Comparison of ENCODE assay signal across 1 cellular context in the genomic region with DNA sequence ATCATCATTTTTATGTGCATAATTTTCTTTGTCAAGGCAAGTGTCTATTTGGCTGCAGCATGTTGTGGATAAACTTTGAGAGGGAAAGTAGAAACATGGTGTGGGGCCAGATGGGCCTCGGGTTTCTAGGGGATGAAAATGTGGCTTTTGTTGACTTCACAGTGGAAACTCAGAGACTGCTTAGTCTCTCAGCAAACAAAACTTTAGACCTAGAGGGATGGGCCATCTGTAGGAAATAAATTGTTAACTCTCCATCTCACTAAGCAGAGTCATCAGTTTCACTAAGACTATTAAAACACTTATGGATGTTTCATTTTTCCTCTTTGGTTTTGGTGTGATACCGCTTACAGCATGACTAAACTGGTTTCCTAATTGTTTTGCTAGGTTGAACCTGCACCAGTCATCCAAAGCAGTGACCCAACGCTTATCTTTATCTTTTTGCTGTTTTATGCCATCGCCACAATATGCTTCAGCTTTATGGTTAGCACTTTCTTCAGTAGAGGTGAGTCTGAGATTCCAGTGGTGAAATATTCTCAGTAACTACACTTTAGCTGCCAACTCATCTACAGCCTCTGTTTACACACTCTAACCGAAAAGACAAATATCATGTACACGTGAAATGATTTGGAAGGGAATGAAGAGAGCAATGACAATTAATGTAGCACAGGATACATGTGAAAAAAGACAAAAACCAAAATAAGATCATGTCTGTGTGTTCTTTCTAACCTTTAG.
TF ChIP-seq lines count a peak whose summit lies in the region.

No MANE protein-coding gene starts in this region.

TF ChIP-seq in HepG2, 621 proteins besides CTCF, POLR2A, EP300 and RAD21 (continued from another document and continues in another):
- TF ChIP-seq, protein P1, sequence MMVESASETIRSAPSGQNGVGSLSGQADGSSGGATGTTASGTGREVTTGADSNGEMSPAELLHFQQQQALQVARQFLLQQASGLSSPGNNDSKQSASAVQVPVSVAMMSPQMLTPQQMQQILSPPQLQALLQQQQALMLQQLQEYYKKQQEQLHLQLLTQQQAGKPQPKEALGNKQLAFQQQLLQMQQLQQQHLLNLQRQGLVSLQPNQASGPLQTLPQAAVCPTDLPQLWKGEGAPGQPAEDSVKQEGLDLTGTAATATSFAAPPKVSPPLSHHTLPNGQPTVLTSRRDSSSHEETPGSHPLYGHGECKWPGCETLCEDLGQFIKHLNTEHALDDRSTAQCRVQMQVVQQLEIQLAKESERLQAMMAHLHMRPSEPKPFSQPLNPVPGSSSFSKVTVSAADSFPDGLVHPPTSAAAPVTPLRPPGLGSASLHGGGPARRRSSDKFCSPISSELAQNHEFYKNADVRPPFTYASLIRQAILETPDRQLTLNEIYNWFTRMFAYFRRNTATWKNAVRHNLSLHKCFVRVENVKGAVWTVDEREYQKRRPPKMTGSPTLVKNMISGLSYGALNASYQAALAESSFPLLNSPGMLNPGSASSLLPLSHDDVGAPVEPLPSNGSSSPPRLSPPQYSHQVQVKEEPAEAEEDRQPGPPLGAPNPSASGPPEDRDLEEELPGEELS (CRISPR knock-in tag; IDR thresholded peaks at IDR 0.05), result peak; percentile 83
- TF ChIP-seq U2AF2 (IDR thresholded peaks at IDR 0.05; ENCODE audit: low read depth, low read length) (no peak), ZNF567 (CRISPR knock-in tag; IDR thresholded peaks at IDR 0.05; ENCODE audit: borderline replicate concordance) (no peak), HNRNPLL (IDR thresholded peaks at IDR 0.05; ENCODE audit: low read depth, low read length, poor library complexity, severe bottlenecking) (no peak), ZNF180 (CRISPR knock-in tag; IDR thresholded peaks at IDR 0.05; ENCODE audit: borderline replicate concordance, low read depth) (no peak), FOXP1 (IDR thresholded peaks at IDR 0.05) (no peak), FOXP1 (CRISPR knock-in tag; IDR thresholded peaks at IDR 0.05) (peak; percentile 20; the same call in 1 of the 2 replicates), ZNF850 (CRISPR knock-in tag; conservative IDR thresholded peaks at IDR 0.05) (no peak), ZNF207 (IDR thresholded peaks at IDR 0.05; ENCODE audit: borderline replicate concordance) (no peak), KLF6 (CRISPR knock-in tag; IDR thresholded peaks at IDR 0.05) (no peak), ZNF143 (CRISPR knock-in tag; IDR thresholded peaks at IDR 0.05) (no peak), ONECUT2 (CRISPR knock-in tag; IDR thresholded peaks at IDR 0.05) (no peak), ZBTB26 (CRISPR knock-in tag; IDR thresholded peaks at IDR 0.05; ENCODE audit: borderline replicate concordance) (no peak), JDP2 (CRISPR knock-in tag; IDR thresholded peaks at IDR 0.05; ENCODE audit: borderline replicate concordance) (no peak), HOXD1 (CRISPR knock-in tag; IDR thresholded peaks at IDR 0.05) (no peak), DPF2 (CRISPR knock-in tag; IDR thresholded peaks at IDR 0.05; ENCODE audit: borderline replicate concordance, low read depth) (peak; percentile 43; the same call in 1 of the 2 replicates), ZFP36L1 (CRISPR knock-in tag; IDR thresholded peaks at IDR 0.05) (peak; percentile 81; the same call in 1 of the 2 replicates), RFXAP (CRISPR knock-in tag; IDR thresholded peaks at IDR 0.05; ENCODE audit: borderline replicate concordance) (no peak), SALL2 (CRISPR knock-in tag; IDR thresholded peaks at IDR 0.05) (no peak), GLI4 (CRISPR knock-in tag; IDR thresholded peaks at IDR 0.05; ENCODE audit: borderline replicate concordance) (no peak), ZNF10 (CRISPR knock-in tag; IDR thresholded peaks at IDR 0.05; ENCODE audit: borderline replicate concordance, low read depth) (no peak), SMARCC2 (IDR thresholded peaks at IDR 0.05) (no peak), USF2 (IDR thresholded peaks at IDR 0.05; ENCODE audit: low read depth, low read length) (no peak), USF2 (CRISPR knock-in tag; IDR thresholded peaks at IDR 0.05; ENCODE audit: borderline replicate concordance) (no peak), GABPB1 (CRISPR knock-in tag; IDR thresholded peaks at IDR 0.05) (no peak), SRY (CRISPR knock-in tag; IDR thresholded peaks at IDR 0.05) (no peak), CAMTA2 (CRISPR knock-in tag; IDR thresholded peaks at IDR 0.05; ENCODE audit: borderline replicate concordance) (no peak), HOXA3 (CRISPR knock-in tag; IDR thresholded peaks at IDR 0.05) (peak; percentile 53; the same call in 1 of the 2 replicates), SATB2 (CRISPR knock-in tag; IDR thresholded peaks at IDR 0.05) (no peak), FOSL1 (CRISPR knock-in tag; IDR thresholded peaks at IDR 0.05; ENCODE audit: borderline replicate concordance) (no peak), TMF1 (CRISPR knock-in tag; IDR thresholded peaks at IDR 0.05; ENCODE audit: low read depth) (no peak), CHCHD3 (CRISPR knock-in tag; IDR thresholded peaks at IDR 0.05) (no peak), FLYWCH1 (CRISPR knock-in tag; IDR thresholded peaks at IDR 0.05) (no peak), ZNF782 (CRISPR knock-in tag; IDR thresholded peaks at IDR 0.05; ENCODE audit: borderline replicate concordance) (no peak), ZNF879 (CRISPR knock-in tag; IDR thresholded peaks at IDR 0.05) (0 out of 2 replicates have a peak, but pooled peaks have one; percentile 52), HMG20B (CRISPR knock-in tag; conservative IDR thresholded peaks at IDR 0.05) (no peak), ZNF747 (CRISPR knock-in tag; IDR thresholded peaks at IDR 0.05; ENCODE audit: borderline replicate concordance) (no peak), ZKSCAN8 (CRISPR knock-in tag; IDR thresholded peaks at IDR 0.05; ENCODE audit: borderline replicate concordance) (0 out of 2 replicates have a peak, but pooled peaks have one; percentile 11), ZNF839 (CRISPR knock-in tag; IDR thresholded peaks at IDR 0.05; ENCODE audit: borderline replicate concordance) (no peak), STAT5B (CRISPR knock-in tag; IDR thresholded peaks at IDR 0.05) (no peak), PPARG (CRISPR knock-in tag; conservative IDR thresholded peaks at IDR 0.05) (no peak; the same call in 1 of the 2 replicates), ZNF337 (CRISPR knock-in tag; IDR thresholded peaks at IDR 0.05; ENCODE audit: borderline replicate concordance, low read depth) (0 out of 2 replicates have a peak, but pooled peaks have one; percentile 73), ZNF496 (CRISPR knock-in tag; IDR thresholded peaks at IDR 0.05; ENCODE audit: insufficient replicate concordance) (no peak), ZMYM4 (CRISPR knock-in tag; IDR thresholded peaks at IDR 0.05) (peak; percentile 64), ARHGAP35 (CRISPR knock-in tag; IDR thresholded peaks at IDR 0.05; ENCODE audit: borderline replicate concordance) (no peak), ZNF616 (CRISPR knock-in tag; IDR thresholded peaks at IDR 0.05; ENCODE audit: low read depth) (no peak), HCFC1 (IDR thresholded peaks at IDR 0.05; ENCODE audit: low read depth, low read length) (no peak), ZNF766 (CRISPR knock-in tag; IDR thresholded peaks at IDR 0.05; ENCODE audit: borderline replicate concordance) (no peak), WIZ (CRISPR knock-in tag; IDR thresholded peaks at IDR 0.05) (no peak), REXO4 (CRISPR knock-in tag; IDR thresholded peaks at IDR 0.05; ENCODE audit: borderline replicate concordance) (no peak), ZBTB42 (CRISPR knock-in tag; IDR thresholded peaks at IDR 0.05) (no peak)
- TF ChIP-seq, protein P2, sequence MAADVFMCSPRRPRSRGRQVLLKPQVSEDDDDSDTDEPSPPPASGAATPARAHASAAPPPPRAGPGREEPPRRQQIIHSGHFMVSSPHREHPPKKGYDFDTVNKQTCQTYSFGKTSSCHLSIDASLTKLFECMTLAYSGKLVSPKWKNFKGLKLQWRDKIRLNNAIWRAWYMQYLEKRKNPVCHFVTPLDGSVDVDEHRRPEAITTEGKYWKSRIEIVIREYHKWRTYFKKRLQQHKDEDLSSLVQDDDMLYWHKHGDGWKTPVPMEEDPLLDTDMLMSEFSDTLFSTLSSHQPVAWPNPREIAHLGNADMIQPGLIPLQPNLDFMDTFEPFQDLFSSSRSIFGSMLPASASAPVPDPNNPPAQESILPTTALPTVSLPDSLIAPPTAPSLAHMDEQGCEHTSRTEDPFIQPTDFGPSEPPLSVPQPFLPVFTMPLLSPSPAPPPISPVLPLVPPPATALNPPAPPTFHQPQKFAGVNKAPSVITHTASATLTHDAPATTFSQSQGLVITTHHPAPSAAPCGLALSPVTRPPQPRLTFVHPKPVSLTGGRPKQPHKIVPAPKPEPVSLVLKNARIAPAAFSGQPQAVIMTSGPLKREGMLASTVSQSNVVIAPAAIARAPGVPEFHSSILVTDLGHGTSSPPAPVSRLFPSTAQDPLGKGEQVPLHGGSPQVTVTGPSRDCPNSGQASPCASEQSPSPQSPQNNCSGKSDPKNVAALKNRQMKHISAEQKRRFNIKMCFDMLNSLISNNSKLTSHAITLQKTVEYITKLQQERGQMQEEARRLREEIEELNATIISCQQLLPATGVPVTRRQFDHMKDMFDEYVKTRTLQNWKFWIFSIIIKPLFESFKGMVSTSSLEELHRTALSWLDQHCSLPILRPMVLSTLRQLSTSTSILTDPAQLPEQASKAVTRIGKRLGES (CRISPR knock-in tag; IDR thresholded peaks at IDR 0.05; ENCODE audit: borderline replicate concordance), result no peak
- TF ChIP-seq, protein P3, sequence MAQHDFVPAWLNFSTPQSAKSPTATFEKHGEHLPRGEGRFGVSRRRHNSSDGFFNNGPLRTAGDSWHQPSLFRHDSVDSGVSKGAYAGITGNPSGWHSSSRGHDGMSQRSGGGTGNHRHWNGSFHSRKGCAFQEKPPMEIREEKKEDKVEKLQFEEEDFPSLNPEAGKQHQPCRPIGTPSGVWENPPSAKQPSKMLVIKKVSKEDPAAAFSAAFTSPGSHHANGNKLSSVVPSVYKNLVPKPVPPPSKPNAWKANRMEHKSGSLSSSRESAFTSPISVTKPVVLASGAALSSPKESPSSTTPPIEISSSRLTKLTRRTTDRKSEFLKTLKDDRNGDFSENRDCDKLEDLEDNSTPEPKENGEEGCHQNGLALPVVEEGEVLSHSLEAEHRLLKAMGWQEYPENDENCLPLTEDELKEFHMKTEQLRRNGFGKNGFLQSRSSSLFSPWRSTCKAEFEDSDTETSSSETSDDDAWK (CRISPR knock-in tag; IDR thresholded peaks at IDR 0.05), result no peak
- TF ChIP-seq, protein P4, sequence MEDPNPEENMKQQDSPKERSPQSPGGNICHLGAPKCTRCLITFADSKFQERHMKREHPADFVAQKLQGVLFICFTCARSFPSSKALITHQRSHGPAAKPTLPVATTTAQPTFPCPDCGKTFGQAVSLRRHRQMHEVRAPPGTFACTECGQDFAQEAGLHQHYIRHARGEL (CRISPR knock-in tag; IDR thresholded peaks at IDR 0.05), result no peak
- TF ChIP-seq, protein P5, sequence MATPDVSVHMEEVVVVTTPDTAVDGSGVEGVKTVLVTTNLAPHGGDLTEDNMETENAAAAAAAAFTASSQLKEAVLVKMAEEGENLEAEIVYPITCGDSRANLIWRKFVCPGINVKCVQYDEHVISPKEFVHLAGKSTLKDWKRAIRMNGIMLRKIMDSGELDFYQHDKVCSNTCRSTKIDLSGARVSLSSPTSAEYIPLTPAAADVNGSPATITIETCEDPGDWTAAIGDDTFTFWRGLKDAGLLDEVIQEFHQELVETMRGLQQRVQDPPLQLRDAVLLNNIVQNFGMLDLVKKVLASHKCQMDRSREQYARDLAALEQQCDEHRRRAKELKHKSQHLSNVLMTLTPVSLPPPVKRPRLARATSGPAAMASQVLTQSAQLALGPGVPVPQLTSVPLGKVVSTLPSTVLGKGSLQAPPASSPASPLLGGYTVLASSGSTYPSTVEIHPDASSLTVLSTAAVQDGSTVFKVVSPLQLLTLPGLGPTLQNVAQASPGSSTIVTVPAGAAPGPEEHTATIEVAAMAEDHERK (CRISPR knock-in tag; IDR thresholded peaks at IDR 0.05; ENCODE audit: low read depth), result no peak
- TF ChIP-seq, protein P6, sequence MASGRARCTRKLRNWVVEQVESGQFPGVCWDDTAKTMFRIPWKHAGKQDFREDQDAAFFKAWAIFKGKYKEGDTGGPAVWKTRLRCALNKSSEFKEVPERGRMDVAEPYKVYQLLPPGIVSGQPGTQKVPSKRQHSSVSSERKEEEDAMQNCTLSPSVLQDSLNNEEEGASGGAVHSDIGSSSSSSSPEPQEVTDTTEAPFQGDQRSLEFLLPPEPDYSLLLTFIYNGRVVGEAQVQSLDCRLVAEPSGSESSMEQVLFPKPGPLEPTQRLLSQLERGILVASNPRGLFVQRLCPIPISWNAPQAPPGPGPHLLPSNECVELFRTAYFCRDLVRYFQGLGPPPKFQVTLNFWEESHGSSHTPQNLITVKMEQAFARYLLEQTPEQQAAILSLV (CRISPR knock-in tag; IDR thresholded peaks at IDR 0.05; ENCODE audit: borderline replicate concordance), result no peak
- TF ChIP-seq, protein P7, sequence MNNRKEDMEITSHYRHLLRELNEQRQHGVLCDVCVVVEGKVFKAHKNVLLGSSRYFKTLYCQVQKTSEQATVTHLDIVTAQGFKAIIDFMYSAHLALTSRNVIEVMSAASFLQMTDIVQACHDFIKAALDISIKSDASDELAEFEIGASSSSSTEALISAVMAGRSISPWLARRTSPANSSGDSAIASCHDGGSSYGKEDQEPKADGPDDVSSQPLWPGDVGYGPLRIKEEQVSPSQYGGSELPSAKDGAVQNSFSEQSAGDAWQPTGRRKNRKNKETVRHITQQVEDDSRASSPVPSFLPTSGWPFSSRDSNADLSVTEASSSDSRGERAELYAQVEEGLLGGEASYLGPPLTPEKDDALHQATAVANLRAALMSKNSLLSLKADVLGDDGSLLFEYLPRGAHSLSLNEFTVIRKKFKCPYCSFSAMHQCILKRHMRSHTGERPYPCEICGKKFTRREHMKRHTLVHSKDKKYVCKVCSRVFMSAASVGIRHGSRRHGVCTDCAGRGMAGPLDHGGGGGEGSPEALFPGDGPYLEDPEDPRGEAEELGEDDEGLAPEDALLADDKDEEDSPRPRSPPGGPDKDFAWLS (CRISPR knock-in tag; IDR thresholded peaks at IDR 0.05; ENCODE audit: borderline replicate concordance), result no peak
